In the genomic region with DNA sequence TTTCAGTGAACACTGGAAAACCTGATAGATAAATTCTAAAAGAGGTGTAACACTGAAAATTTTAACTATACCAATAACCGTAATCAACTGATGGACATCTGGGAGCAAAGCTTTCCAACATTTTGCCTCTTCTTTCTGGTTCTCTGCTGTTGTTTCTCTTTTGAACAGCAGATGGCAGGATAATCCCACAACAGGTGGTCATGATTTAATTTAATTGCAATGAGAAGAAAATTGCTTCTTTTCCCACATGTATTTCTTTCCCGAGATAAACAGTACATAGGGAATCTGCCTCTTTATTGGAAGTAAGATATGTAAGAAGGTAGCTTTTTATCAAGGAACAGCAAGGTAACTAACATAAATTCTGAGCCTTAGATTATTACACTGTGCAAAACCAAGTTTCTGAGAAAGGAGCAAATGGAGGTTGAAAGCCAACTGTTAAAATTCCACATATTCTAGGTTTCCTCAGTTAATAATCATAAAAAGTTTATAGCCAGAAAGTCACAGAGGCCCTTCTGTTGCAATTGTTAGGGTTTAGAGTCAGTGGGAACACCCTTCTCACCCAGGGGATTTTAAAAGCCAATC, we compare ENCODE assay signal across 7 cellular contexts.
A peak's percentile ranks its signal among the peaks of the same experiment; 100 is the strongest.
DNase-seq lines count a peak whose midpoint lies in the region; ATAC-seq and TF ChIP-seq lines count a peak whose summit lies in the region.

No MANE protein-coding gene starts in this region.

- DNase-seq in DMS153 treated with DMSO at 0.1 percent for 48 hours (lab: John Stamatoyannopoulos, UW; ENCODE audit: unreplicated experiment) (peak; percentile 84), HS-27A (ENCODE audit: low read depth) (peak; percentile 51), NCI-H748 treated with DMSO at 0.1 percent for 48 hours (lab: John Stamatoyannopoulos, UW) (peak; percentile 34), astrocyte of the cerebellum (ENCODE audit: low read depth) (peak; percentile 50), iPS-NIHi11 (ENCODE audit: low spot score) (peak; percentile 73)
- DNase-seq in stimulated activated naive B cell treated with anti-CD40 and anti-IgM and Interleukin-4, amounts not matched to agents 10 μg/mL and 1 μg/mL and 100 μg/mL, for 72 hours, result no peak

- no peak overlapping the region for H3K27ac Mint-ChIP-seq in stimulated activated naive B cell treated with anti-CD40 and anti-IgM and Interleukin-4, amounts not matched to agents 10 μg/mL and 1 μg/mL and 100 μg/mL, for 72 hours

- H3K9me3 Mint-ChIP-seq in stimulated activated naive B cell treated with anti-CD40 and anti-IgM and Interleukin-4, amounts not matched to agents 10 μg/mL and 1 μg/mL and 100 μg/mL, for 72 hours, result no peaks in the 10 kb centered on the region

- no peaks in the 10 kb centered on the region for H3K36me3 Mint-ChIP-seq in stimulated activated naive B cell treated with anti-CD40 and anti-IgM and Interleukin-4, amounts not matched to agents 10 μg/mL and 1 μg/mL and 100 μg/mL, for 72 hours

- no peaks in the 10 kb centered on the region for H3K27me3 Mint-ChIP-seq in stimulated activated naive B cell treated with anti-CD40 and anti-IgM and Interleukin-4, amounts not matched to agents 10 μg/mL and 1 μg/mL and 100 μg/mL, for 72 hours

- H3K4me1 Mint-ChIP-seq in stimulated activated naive B cell treated with anti-CD40 and anti-IgM and Interleukin-4, amounts not matched to agents 10 μg/mL and 1 μg/mL and 100 μg/mL, for 72 hours, result peaks cover 2 to 9% of the 10 kb centered on the region in 2 donors

- TF ChIP-seq CTCF in astrocyte of the cerebellum (IDR thresholded peaks at IDR 0.05; ENCODE audit: low read depth, low read length, missing control alignments), result peak; percentile 75

- ATAC-seq in stimulated activated naive B cell treated with anti-CD40 and anti-IgM and Interleukin-4, amounts not matched to agents 10 μg/mL and 1 μg/mL and 100 μg/mL, for 72 hours (replicated peaks), result peak; percentile 42 to 46
- no peak for ATAC-seq in GM21723 (IDR thresholded peaks at IDR 0.05; ENCODE audit: unreplicated experiment)

- in situ Hi-C loops in astrocyte of the cerebellum (cut with HindIII; ENCODE audit: low sequenced_read_pairs), result loop anchor here (5.0 kb wide), 1 partner anchor 185 kb away; the partner anchor contains the start of gene PIGV

- no peak overlapping the region for H3K4me3 Mint-ChIP-seq in stimulated activated naive B cell treated with anti-CD40 and anti-IgM and Interleukin-4, amounts not matched to agents 10 μg/mL and 1 μg/mL and 100 μg/mL, for 72 hours

- no peak overlapping the region for H3K4me3 ChIP-seq in astrocyte of the cerebellum (ENCODE audit: low read depth, low read length)
